15 cellular contexts compared by ENCODE assay signal in the genomic region with DNA sequence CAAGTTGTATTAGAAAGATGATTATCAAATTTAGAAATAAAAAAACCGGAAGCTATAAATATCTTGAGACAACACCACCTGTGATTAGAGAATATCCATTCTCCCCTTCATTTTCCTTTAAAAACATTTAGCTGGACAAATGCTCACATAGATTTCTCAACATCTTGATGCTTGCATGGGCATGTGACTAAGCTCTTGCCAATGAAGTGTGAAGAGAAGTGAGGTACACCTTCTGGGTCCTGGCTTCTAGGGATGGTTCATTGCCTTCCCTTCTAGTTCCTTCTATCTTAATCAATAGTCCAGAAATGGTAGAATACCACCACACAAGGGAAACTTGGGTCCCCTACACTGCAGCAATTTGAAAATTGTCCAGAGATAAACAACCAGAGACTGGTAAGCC.
"Had no signal": no experiment of that assay in that cellular context is flagged by ENCODE, and none has a peak within 500 bp of the region (broad histone marks: within the 10 kb centered on the region; RNA-seq: fewer than 3 reads in every experiment).

No MANE protein-coding gene starts in this region.

- H3K9me3 Mint-ChIP-seq: natural killer cell treated with Interleukin-12 subunit alpha and Interleukin-12 subunit beta and Interleukin-15 and Interleukin-18, amount 100 ng/mL, for 72 hours; stimulated activated naive B cell treated with anti-CD40 and anti-IgM and Interleukin-4, amounts not matched to agents 10 μg/mL and 1 μg/mL and 100 μg/mL, for 72 hours had no signal

- H3K4me1 ChIP-seq: gastroesophageal sphincter, lower lobe of right lung, prostate gland, transverse colon had no signal

- H3K27ac ChIP-seq: coronary artery, gastroesophageal sphincter, hepatocyte, lower lobe of right lung, prostate gland, right lobe of liver, transverse colon had no signal

- H3K9me3 ChIP-seq: gastroesophageal sphincter, lower lobe of right lung, prostate gland, right lobe of liver, transverse colon had no signal

- H3K27ac Mint-ChIP-seq: natural killer cell treated with Interleukin-12 subunit alpha and Interleukin-12 subunit beta and Interleukin-15 and Interleukin-18, amount 100 ng/mL, for 72 hours; stimulated activated naive B cell treated with anti-CD40 and anti-IgM and Interleukin-4, amounts not matched to agents 10 μg/mL and 1 μg/mL and 100 μg/mL, for 72 hours had no signal

- H3K4me3 ChIP-seq: coronary artery, gastroesophageal sphincter, hepatocyte, lower lobe of right lung, prostate gland, right lobe of liver, transverse colon had no signal

- H3K27me3 Mint-ChIP-seq: natural killer cell treated with Interleukin-12 subunit alpha and Interleukin-12 subunit beta and Interleukin-15 and Interleukin-18, amount 100 ng/mL, for 72 hours; stimulated activated naive B cell treated with anti-CD40 and anti-IgM and Interleukin-4, amounts not matched to agents 10 μg/mL and 1 μg/mL and 100 μg/mL, for 72 hours had no signal

- DNase-seq: activated CD4-positive, alpha-beta T cell treated with anti-CD3 and anti-CD28 coated beads, Interleukin-2, amount 50 U/mL, for 1 hour; activated T-cell treated with anti-CD3 and anti-CD28 coated beads, Interleukin-2, amount 50 U/mL, for 1 hour; caudate nucleus; effector CD4-positive, alpha-beta T cell; lower lobe of right lung; occipital lobe; right lobe of liver; stimulated activated naive B cell treated with anti-CD40 and anti-IgM and Interleukin-4, amounts not matched to agents 10 μg/mL and 1 μg/mL and 100 μg/mL, for 72 hours; T-helper 2 cell; transverse colon had no signal

- ATAC-seq: gastroesophageal sphincter; lower lobe of right lung; natural killer cell treated with Interleukin-12 subunit alpha and Interleukin-12 subunit beta and Interleukin-15 and Interleukin-18, amount 100 ng/mL, for 72 hours; stimulated activated naive B cell treated with anti-CD40 and anti-IgM and Interleukin-4, amounts not matched to agents 10 μg/mL and 1 μg/mL and 100 μg/mL, for 72 hours had no signal

- H2AFZ ChIP-seq: hepatocyte had no signal

- H3K4me2 ChIP-seq: hepatocyte had no signal

- H3K36me3 ChIP-seq: prostate gland had no signal

- H3K4me3 Mint-ChIP-seq: natural killer cell treated with Interleukin-12 subunit alpha and Interleukin-12 subunit beta and Interleukin-15 and Interleukin-18, amount 100 ng/mL, for 72 hours; stimulated activated naive B cell treated with anti-CD40 and anti-IgM and Interleukin-4, amounts not matched to agents 10 μg/mL and 1 μg/mL and 100 μg/mL, for 72 hours had no signal
